Comparison of ENCODE assay signal across 10 cellular contexts in genomic region chr12:130873825-130874224, GRCh38. TPM values are rescaled to one million over a fixed set of nuclear protein-coding genes. Genes with fewer than 3 reads are reported as not detected.
A peak's percentile ranks its signal among the peaks of the same experiment; 100 is the strongest.
DNase-seq lines count a peak whose midpoint lies in the region; ATAC-seq and TF ChIP-seq lines count a peak whose summit lies in the region.
"Had no signal": no experiment of that assay in that cellular context is flagged by ENCODE, and none has a peak within 500 bp of the region (broad histone marks: within the 10 kb centered on the region; RNA-seq: fewer than 3 reads in every experiment).

No MANE protein-coding gene starts in this region.

- peaks cover 33% of the 10 kb centered on the region; the same call in 1 of the 2 replicates for H4K20me1 ChIP-seq in HCT116 (ENCODE audit: insufficient read depth)

- H3K4me3 ChIP-seq in BE2C (ENCODE audit: low read depth, low read length), result peak overlapping the region; percentile 100
- H3K4me3 ChIP-seq in HCT116 (replicated peaks in 1 of 2; ENCODE audit: low read depth in 1 of 2, low read length in 2 of 2), result no peak overlapping the region; a peak in 1 of 4 replicates
- peak overlapping the region; percentile 93 for H3K4me3 ChIP-seq in iPS-20b (ENCODE audit: low read length)

- H3K4me1 Mint-ChIP-seq in WTC11, result peaks cover 70% of the 10 kb centered on the region

- ATAC-seq in HCT116 (no peak), WTC11 (no peak), HG02840 (IDR thresholded peaks at IDR 0.05; ENCODE audit: low FRiP score, unreplicated experiment) (no peak)

- no peaks in the 10 kb centered on the region; the same call in 1 of the 2 replicates for H3K27me3 Mint-ChIP-seq in WTC11 (ENCODE audit: low read depth)

- no peaks in the 10 kb centered on the region for H3K9me3 Mint-ChIP-seq in WTC11

- peaks cover 2% of the 10 kb centered on the region; the same call in 1 of the 2 replicates for H3K9me3 ChIP-seq in BE2C
- no peaks in the 10 kb centered on the region for H3K9me3 ChIP-seq in HCT116 (ENCODE audit: control insufficient read depth in 1 of 2, insufficient read depth in 1 of 2, low read depth in 1 of 2, low read length in 2 of 2)
- H3K9me3 ChIP-seq in iPS-20b (ENCODE audit: insufficient read depth, low read depth, low read length), result no peaks in the 10 kb centered on the region

- no peak overlapping the region for H2AFZ ChIP-seq in HCT116 (ENCODE audit: low read depth, low read length, poor library complexity, severe bottlenecking)

- RAD21 ChIA-PET in HCT116 (lab: Charles Lee; ENCODE audit: low non-redundant PET in 1 of 2, low total read pairs in 2 of 2, uncharacterized antibody in 2 of 2, unreplicated experiment in 2 of 2), result no interaction called here

- peak overlapping the region; percentile 91 for H3K4me2 ChIP-seq in HCT116 (ENCODE audit: low read length)

- no TSS peak for BruUV-seq in HCT116 (replicated peaks; lab: Mats Ljungman, UMichigan)

- no peak overlapping the region for H3K27ac ChIP-seq in HCT116 (ENCODE audit: low read depth, low read length)
- H3K27ac ChIP-seq in iPS-20b (ENCODE audit: low read length), result no peak overlapping the region

- peaks cover 14% of the 10 kb centered on the region for H3K4me1 ChIP-seq in BE2C
- H3K4me1 ChIP-seq in HCT116 (ENCODE audit: control insufficient read depth in 1 of 2, insufficient read depth in 2 of 2, low read length in 2 of 2), result peaks cover 16 to 30% of the 10 kb centered on the region in 2 experiments
- H3K4me1 ChIP-seq in iPS-20b (ENCODE audit: insufficient read depth, low read length), result peaks cover 12% of the 10 kb centered on the region

- peak overlapping the region; percentile 97 for H3K4me3 Mint-ChIP-seq in WTC11

- TF ChIP-seq POLR2A in HCT116 (IDR thresholded peaks at IDR 0.05; ENCODE audit: borderline replicate concordance, extremely low read depth, insufficient read depth, insufficient read length), result no peak

- CTCF ChIA-PET in HCT116 (lab: Charles Lee), result no interaction called here
- CTCF ChIA-PET in WTC11 (lab: Charles Lee), result no interaction called here

- POLR2A ChIA-PET in HCT116 (lab: Charles Lee), result interaction anchor here (0.6 kb wide), 1 partner anchor 21 kb away, joined by 5 read pairs; no protein-coding TSS in a partner anchor
- POLR2A ChIA-PET in WTC11 (lab: Charles Lee), result no interaction called here

- peaks cover 53% of the 10 kb centered on the region for H3K36me3 Mint-ChIP-seq in WTC11

- H3K27me3 ChIP-seq in BE2C (no peaks in the 10 kb centered on the region; the same call in 1 of the 2 replicates), HCT116 (ENCODE audit: insufficient read depth, low read length) (no peaks in the 10 kb centered on the region), iPS-20b (ENCODE audit: insufficient read depth, low read length) (no peaks in the 10 kb centered on the region)

- TF ChIP-seq CTCF in BE2C (IDR thresholded peaks at IDR 0.05; ENCODE audit: low read depth, low read length) (no peak), HCT116 (IDR thresholded peaks at IDR 0.05 in 2 of 3, conservative IDR thresholded peaks at IDR 0.05 in 1 of 3; ENCODE audit: borderline replicate concordance in 1 of 3, insufficient read depth in 1 of 3, low read depth in 2 of 3, low read length in 2 of 3) (no peak), WTC11 (IDR thresholded peaks at IDR 0.05) (no peak)

- 0 out of 2 replicates have a peak overlapping the region, but pooled peaks have one; percentile 4 for H3K9ac ChIP-seq in HCT116 (ENCODE audit: low read length)
- peak overlapping the region; percentile 99; the same call in 1 of the 2 replicates for H3K9ac ChIP-seq in iPS-20b (ENCODE audit: low read depth, low read length)

- peaks cover 50% of the 10 kb centered on the region for H3K79me2 ChIP-seq in HCT116 (ENCODE audit: insufficient read depth, low read length)

- intact Hi-C loops in HCT116 (cut with micrococcal nuclease), result no loop called here

- H3K36me3 ChIP-seq in BE2C, result peaks cover 59% of the 10 kb centered on the region
- peaks cover 41 to 52% of the 10 kb centered on the region in 2 experiments for H3K36me3 ChIP-seq in HCT116 (ENCODE audit: control insufficient read depth in 1 of 2, insufficient read depth in 2 of 2, low read length in 2 of 2)
- peaks cover 57% of the 10 kb centered on the region for H3K36me3 ChIP-seq in iPS-20b (ENCODE audit: insufficient read depth, low read depth, low read length)

- no peaks in the 10 kb centered on the region for H3K9me2 ChIP-seq in HCT116 (ENCODE audit: insufficient read depth)

- DNase-seq in BE2C (no peak), HCT116 (ENCODE audit: low read depth, low spot score) (no peak), WTC11 (ENCODE audit: low spot score) (no peak), NCI-H2107 (lab: John Stamatoyannopoulos, UW) (no peak), islet precursor cell (no peak), GM19240 (ENCODE audit: insufficient read length, low spot score) (no peak)
- DNase-seq: foreskin melanocyte, NCI-H2081 had no signal

- no peak for TF ChIP-seq RAD21 in HCT116 (IDR thresholded peaks at IDR 0.05; ENCODE audit: low read depth)

- peak overlapping the region; percentile 97 for H3K27ac Mint-ChIP-seq in WTC11

TF ChIP-seq in HCT116, 20 proteins besides CTCF, POLR2A, EP300 and RAD21:
- TF ChIP-seq ELF1 (IDR thresholded peaks at IDR 0.05; ENCODE audit: borderline replicate concordance, low read depth) (no peak), FOSL1 (IDR thresholded peaks at IDR 0.05; ENCODE audit: low read depth) (no peak), EGR1 (IDR thresholded peaks at IDR 0.05; ENCODE audit: low read depth) (no peak), TCF7L2 (IDR thresholded peaks at IDR 0.05; ENCODE audit: borderline replicate concordance, extremely low read depth, insufficient read depth, insufficient read length) (no peak), SRF (IDR thresholded peaks at IDR 0.05; ENCODE audit: low read depth) (no peak)

TF ChIP-seq in WTC11, 78 proteins besides CTCF, POLR2A, EP300 and RAD21:
- no peak for TF ChIP-seq JAZF1 (CRISPR knock-in tag; IDR thresholded peaks at IDR 0.05)
- TF ChIP-seq MLX (CRISPR knock-in tag; IDR thresholded peaks at IDR 0.05), result no peak
- no peak for TF ChIP-seq GTF2I (CRISPR knock-in tag; conservative IDR thresholded peaks at IDR 0.05)
- no peak for TF ChIP-seq RORB (CRISPR knock-in tag; IDR thresholded peaks at IDR 0.05)
- TF ChIP-seq KAT7 (CRISPR knock-in tag; IDR thresholded peaks at IDR 0.05; ENCODE audit: borderline replicate concordance), result no peak
- no peak for TF ChIP-seq CDX4 (CRISPR knock-in tag; IDR thresholded peaks at IDR 0.05; ENCODE audit: borderline replicate concordance)
- no peak for TF ChIP-seq PREB (CRISPR knock-in tag; IDR thresholded peaks at IDR 0.05; ENCODE audit: borderline replicate concordance)
- TF ChIP-seq NFE2L1 (CRISPR knock-in tag; IDR thresholded peaks at IDR 0.05), result no peak

RNA-seq across cellular contexts. Expression of gene RAN, which starts 2.0 kb away (rescaled TPM):
- 1,240 TPM for polyA plus RNA-seq in BE2C (2012; ENCODE audit: insufficient read depth, insufficient read length, low read depth)
- total RNA-seq in HCT116 (2021; ENCODE audit: unreplicated experiment) (1,420 TPM), WTC11 (2021) (1,744 to 1,783 TPM (median 1,745 TPM) in 3 replicates)
- polyA plus RNA-seq in HCT116 (2012), result 1,293 and 1,596 TPM in 2 replicates

RNA-seq across cellular contexts. Expression of gene STX2, which starts 34.8 kb away (rescaled TPM):
- polyA plus RNA-seq in BE2C (2012; ENCODE audit: insufficient read depth, insufficient read length, low read depth), result 18.4 TPM
- total RNA-seq in HCT116 (2021; ENCODE audit: unreplicated experiment), result 19.2 TPM
- polyA plus RNA-seq in HCT116 (2012), result 8.7 and 11.7 TPM in 2 replicates
- 21.1 to 23.2 TPM (median 22.7 TPM) in 3 replicates for total RNA-seq in WTC11 (2021)

Comparison
In these comparisons a context has a peak if more than half of its experiments do, and no peak if none do; other contexts are left out.
1. H3K4me3 ChIP-seq: peak in BE2C (single experiment) and iPS-20b (single experiment); none in HCT116 (0 of 2).